18 cellular contexts compared by ENCODE assay signal in the genomic region with DNA sequence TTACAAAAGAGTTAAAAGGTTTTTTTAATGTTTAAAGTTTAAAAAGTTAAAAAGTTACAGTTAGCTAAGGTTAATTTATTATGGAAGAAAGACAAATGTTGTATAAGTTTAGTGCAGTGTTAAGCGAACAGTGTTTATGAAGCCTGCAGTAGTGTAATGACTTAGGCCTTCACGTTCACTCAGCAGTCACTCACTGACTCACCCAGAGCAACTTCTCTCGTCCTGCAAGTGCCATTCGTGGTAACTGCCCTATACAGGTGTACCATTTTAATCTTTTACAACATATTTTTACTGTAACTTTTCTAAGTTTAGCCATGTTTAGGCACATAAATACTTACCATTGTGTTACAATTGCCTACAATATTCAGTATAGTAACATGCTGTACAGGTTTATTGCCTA.
DNase-seq lines count a peak whose midpoint lies in the region; ATAC-seq, FAIRE-seq and TF ChIP-seq lines count a peak whose summit lies in the region.
"Had no signal": no experiment of that assay in that cellular context is flagged by ENCODE, and none has a peak within 500 bp of the region (broad histone marks: within the 10 kb centered on the region; RNA-seq: fewer than 3 reads in every experiment).

No MANE protein-coding gene starts in this region.

- no peak for ATAC-seq in HG03139 (IDR thresholded peaks at IDR 0.05; ENCODE audit: unreplicated experiment)

- no peak for FAIRE-seq in bronchial epithelial cell (lab: Jason Lieb, UNC)
- FAIRE-seq: D721Med, GM12892 had no signal

- no peaks in the 10 kb centered on the region for H3K36me3 ChIP-seq in bronchial epithelial cell (ENCODE audit: control insufficient read depth, insufficient read depth, low read length)
- H3K36me3 ChIP-seq: BE2C; BLaER1 treated with 17β-estradiol and CSF1 and Interleukin-3, amounts not matched to agents 10 nM and 100 nM had no signal

- H3K4me3 ChIP-seq in bronchial epithelial cell (ENCODE audit: low read depth, low read length): no peak overlapping the region
- H3K4me3 ChIP-seq: BLaER1 treated with 17β-estradiol and CSF1 and Interleukin-3, amounts not matched to agents 10 nM and 100 nM had no signal

- no peaks in the 10 kb centered on the region for H3K27me3 ChIP-seq in bronchial epithelial cell (ENCODE audit: control insufficient read depth, insufficient read depth, low read length)
- H3K27me3 ChIP-seq: BE2C; BLaER1 treated with 17β-estradiol and CSF1 and Interleukin-3, amounts not matched to agents 10 nM and 100 nM had no signal

- no peak for TF ChIP-seq CTCF in bronchial epithelial cell (IDR thresholded peaks at IDR 0.05; ENCODE audit: insufficient read depth, low read length, severe bottlenecking)

- DNase-seq in bronchial epithelial cell (ENCODE audit: low read depth): peak; percentile 23
- DNase-seq in kidney tubule cell (ENCODE audit: low spot score): peak; percentile 9
- DNase-seq in renal cortical epithelial cell (ENCODE audit: low read depth): peak; percentile 7
- DNase-seq in AG08395 (ENCODE audit: low spot score): no peak
- no peak for DNase-seq in DMS53 (lab: John Stamatoyannopoulos, UW)
- DNase-seq: AML-193; BE2C; CD4-positive, alpha-beta T cell; CD8-positive, alpha-beta memory T cell; DMS 273 treated with DMSO at 0.1 percent for 48 hours; DMS79 treated with DMSO at 0.1 percent for 48 hours; GOT3; H7; HCEC 1CT had no signal

Comparison
In these comparisons a context has a peak if more than half of its experiments do, and no peak if none do; other contexts are left out.
1. DNase-seq: peak in bronchial epithelial cell (single experiment), kidney tubule cell (single experiment) and renal cortical epithelial cell (single experiment); none in AG08395 (single experiment) and DMS53 (single experiment).